Comparison of ENCODE assay signal across 30 cellular contexts in genomic region chr2:17163628-17164027, GRCh38.
"Had no signal": no experiment of that assay in that cellular context is flagged by ENCODE, and none has a peak within 500 bp of the region (broad histone marks: within the 10 kb centered on the region; RNA-seq: fewer than 3 reads in every experiment).

No MANE protein-coding gene starts in this region.

- FAIRE-seq: keratinocyte had no signal

- H3K9me3 ChIP-seq: lower lobe of right lung, neutrophil, psoas muscle, right atrium auricular region, right lobe of liver, tibial nerve, uterus had no signal

- H3K27ac ChIP-seq: hepatocyte, lower lobe of right lung, neural progenitor cell, neutrophil, parathyroid adenoma, psoas muscle, right atrium auricular region, right lobe of liver, tibial nerve, uterus had no signal

- H3K27me3 ChIP-seq: hepatocyte, neural progenitor cell, neutrophil, right atrium auricular region, right lobe of liver, tibial nerve, uterus had no signal

- H3K9ac ChIP-seq: neural progenitor cell, parathyroid adenoma had no signal

- H3K79me2 ChIP-seq: hepatocyte, parathyroid adenoma had no signal

- H3K36me3 ChIP-seq: lower lobe of right lung, neural progenitor cell, neutrophil, right atrium auricular region, right lobe of liver, tibial nerve, uterus had no signal

- H3K4me3 ChIP-seq: hepatocyte, lower lobe of right lung, neural progenitor cell, psoas muscle, right atrium auricular region, right lobe of liver, smooth muscle cell, tibial nerve, uterus had no signal

- DNase-seq: kidney glomerular epithelial cell; left cardiac atrium; left ventricle myocardium superior; lower lobe of right lung; mammary epithelial cell; mesendoderm; naive B cell; natural killer cell; nephron progenitor cell; occipital lobe; psoas muscle; right lobe of liver; stimulated activated CD4-positive, alpha-beta T cell treated with anti-CD3 and anti-CD28 coated beads, Interleukin-1b, Interleukin-23, amount 100 ng/mL, for 48 hours; stimulated activated CD4-positive, alpha-beta T cell treated with anti-CD3 and anti-CD28 coated beads, Interleukin-2, amount 100 ng/mL, for 48 hours; stimulated activated CD4-positive, alpha-beta T cell treated with anti-CD3 and anti-CD28 coated beads, Interleukin-4, amount 100 ng/mL, for 4 hours; stimulated activated CD8-positive, alpha-beta memory T cell treated with anti-CD3 and anti-CD28 coated beads, Interleukin-4, amount 100 ng/mL, for 48 hours; stimulated activated naive CD4-positive, alpha-beta T cell treated with Interleukin-2 at 50 U/mL for 16 hours; stimulated activated naive CD8-positive, alpha-beta T cell treated with anti-CD3 and anti-CD28 coated beads, Interleukin-15, amount 100 ng/mL, for 72 hours; substantia nigra; uterus had no signal

- H2AFZ ChIP-seq: hepatocyte, neural progenitor cell, parathyroid adenoma had no signal

- ATAC-seq: left cardiac atrium; left lobe of liver; left ventricle myocardium superior; lower lobe of right lung; natural killer cell; psoas muscle; right lobe of liver; stimulated activated memory B cell treated with anti-CD40 and anti-IgM and Interleukin-4, amounts not matched to agents 10 μg/mL and 1 μg/mL and 100 μg/mL, for 72 hours; stimulated activated naive CD8-positive, alpha-beta T cell treated with anti-CD3 and anti-CD28 coated beads, Interleukin-15, amount 100 ng/mL, for 72 hours had no signal

- H3K4me2 ChIP-seq: hepatocyte, neural progenitor cell, smooth muscle cell had no signal

- H3K4me1 ChIP-seq: lower lobe of right lung, neural progenitor cell, parathyroid adenoma, psoas muscle, right atrium auricular region, right lobe of liver, tibial nerve, uterus had no signal
